26 cellular contexts compared by ENCODE assay signal in the genomic region with DNA sequence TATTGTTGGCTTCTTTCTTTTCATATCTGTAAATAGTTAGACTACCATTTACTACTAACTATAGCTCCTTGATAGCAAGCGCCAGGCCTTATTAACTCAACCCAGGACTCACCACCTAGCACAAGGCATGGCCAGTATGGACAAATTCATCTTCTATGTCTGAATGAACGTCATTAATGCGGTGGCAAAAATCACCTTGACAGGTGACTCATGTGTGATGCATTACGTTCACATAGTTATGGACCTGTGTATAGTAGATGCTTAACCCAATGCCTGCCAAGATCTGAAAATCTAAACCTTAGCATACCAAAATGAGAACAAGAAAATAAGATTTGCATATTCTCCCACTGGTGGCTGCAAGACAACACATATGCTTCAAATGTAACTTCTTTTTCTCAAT.
"Had no signal": no experiment of that assay in that cellular context is flagged by ENCODE, and none has a peak within 500 bp of the region (broad histone marks: within the 10 kb centered on the region; RNA-seq: fewer than 3 reads in every experiment).

No MANE protein-coding gene starts in this region.

- ATAC-seq: activated CD4-positive, alpha-beta T cell treated with anti-CD3 and anti-CD28 coated beads for 36 hours; activated T-cell treated with anti-CD3 and anti-CD28 coated beads, Interleukin-2, amount 50 U/mL, for 72 hours; sciatic nerve had no signal

- FAIRE-seq: colon, endometrium had no signal

- H3K4me1 ChIP-seq: adrenal gland, uterus had no signal

- DNase-seq: activated CD4-positive, alpha-beta T cell treated with anti-CD3 and anti-CD28 coated beads for 36 hours; activated CD4-positive, alpha-beta T cell treated with anti-CD3 and anti-CD28 coated beads, Interleukin-2, amount 50 U/mL, for 4 hours; activated CD4-positive, CD25-positive, alpha-beta regulatory T cell; activated naive CD4-positive, alpha-beta T cell treated with Interleukin-2 at 50 U/mL for 16 hours; activated T-cell treated with anti-CD3 and anti-CD28 coated beads for 4 hours; activated T-cell treated with anti-CD3 and anti-CD28 coated beads, Interleukin-2, amount 50 U/mL, for 72 hours; adrenal gland; aorta; dermis blood vessel endothelial cell; effector CD8-positive, alpha-beta T cell; erythroblast; foreskin fibroblast; heart right ventricle; left ventricle myocardium superior; stimulated activated CD4-positive, alpha-beta T cell treated with anti-CD3 and anti-CD28 coated beads, Interleukin-12 subunit alpha, Interleukin-12 subunit beta, amount 100 ng/mL, for 4 hours; stimulated activated CD4-positive, alpha-beta T cell treated with anti-CD3 and anti-CD28 coated beads, Interleukin-4, amount 100 ng/mL, for 1 hour; T-helper 1 cell; uterus had no signal

- H3K4me3 ChIP-seq: adrenal gland, heart right ventricle, skin epidermis, thoracic aorta, uterus had no signal

- H3K4me1 Mint-ChIP-seq: activated CD4-positive, alpha-beta T cell treated with anti-CD3 and anti-CD28 coated beads for 36 hours; nephron had no signal

- H3K36me3 Mint-ChIP-seq: activated naive CD8-positive, alpha-beta T cell had no signal

- H3K27me3 ChIP-seq: adrenal gland, heart right ventricle, uterus had no signal

- H3K9me3 Mint-ChIP-seq: activated T-cell treated with anti-CD3 and anti-CD28 coated beads, Interleukin-2, amount 50 U/mL, for 72 hours; nephron; stimulated activated naive CD8-positive, alpha-beta T cell treated with anti-CD3 and anti-CD28 coated beads, Interleukin-15, Interleukin-2, amounts not matched to agents 100 ng/mL and 50 ng/mL, for 24 hours had no signal

- H3K36me3 ChIP-seq: adrenal gland, thoracic aorta, uterus had no signal

- H3K27ac Mint-ChIP-seq: activated CD4-positive, alpha-beta T cell treated with anti-CD3 and anti-CD28 coated beads for 36 hours; activated naive CD8-positive, alpha-beta T cell; activated T-cell treated with anti-CD3 and anti-CD28 coated beads, Interleukin-2, amount 50 U/mL, for 72 hours; nephron; stimulated activated naive CD8-positive, alpha-beta T cell treated with anti-CD3 and anti-CD28 coated beads, Interleukin-15, Interleukin-2, amounts not matched to agents 100 ng/mL and 50 ng/mL, for 24 hours had no signal

- H3K27ac ChIP-seq: adrenal gland, heart right ventricle, skin epidermis, thoracic aorta, uterus had no signal

- H3K9me3 ChIP-seq: adrenal gland, heart right ventricle, thoracic aorta, uterus had no signal

- H3K4me3 Mint-ChIP-seq: activated CD4-positive, alpha-beta T cell treated with anti-CD3 and anti-CD28 coated beads for 36 hours; activated naive CD8-positive, alpha-beta T cell; activated T-cell treated with anti-CD3 and anti-CD28 coated beads, Interleukin-2, amount 50 U/mL, for 72 hours; nephron; stimulated activated naive CD8-positive, alpha-beta T cell treated with anti-CD3 and anti-CD28 coated beads, Interleukin-15, Interleukin-2, amounts not matched to agents 100 ng/mL and 50 ng/mL, for 24 hours had no signal
